Comparison of ENCODE assay signal across 21 cellular contexts in the genomic region with DNA sequence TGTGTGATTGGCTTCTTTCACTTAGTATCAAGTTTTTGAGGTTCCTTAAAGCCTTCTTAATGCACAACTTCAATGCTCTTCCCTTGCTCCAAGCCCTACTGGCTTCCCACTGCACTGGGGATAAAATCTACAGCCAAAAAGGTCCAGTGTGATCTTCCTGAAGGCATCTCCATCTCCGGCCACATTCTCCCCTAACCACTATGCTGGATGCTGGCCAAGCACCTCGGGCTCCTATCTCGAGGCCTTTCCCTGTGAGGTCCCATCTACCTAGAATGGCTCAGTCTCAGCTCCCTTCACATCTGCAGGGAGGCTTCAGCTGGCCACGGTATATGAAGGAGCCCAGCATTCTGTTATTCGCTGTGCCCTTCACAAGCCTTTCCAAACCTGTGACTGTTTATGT. TPM values are rescaled to one million over a fixed set of nuclear protein-coding genes. Genes with fewer than 3 reads are reported as not detected.
A peak's percentile ranks its signal among the peaks of the same experiment; 100 is the strongest.
DNase-seq lines count a peak whose midpoint lies in the region; ATAC-seq, FAIRE-seq and TF ChIP-seq lines count a peak whose summit lies in the region.
"Had no signal": no experiment of that assay in that cellular context is flagged by ENCODE, and none has a peak within 500 bp of the region (broad histone marks: within the 10 kb centered on the region; RNA-seq: fewer than 3 reads in every experiment).

No MANE protein-coding gene starts in this region.

- peaks cover 11% of the 10 kb centered on the region for H3K4me1 ChIP-seq in HEK293 (ENCODE audit: control insufficient read depth, insufficient read depth, low read length)
- H3K4me1 ChIP-seq in sigmoid colon, result peaks cover 0 to 65% (median 63%) of the 10 kb centered on the region in 4 donors
- H3K4me1 ChIP-seq: Caco-2 had no signal

- FAIRE-seq in H54 (lab: Jason Lieb, UNC), result no peak
- FAIRE-seq: A549, GM12892, HTR-8/SVneo had no signal

- no peak for TF ChIP-seq POLR2A in sigmoid colon (IDR thresholded peaks at IDR 0.05)
- no peak for TF ChIP-seq POLR2A in H54 (IDR thresholded peaks at IDR 0.05; ENCODE audit: low read depth, low read length)

- TF ChIP-seq EP300 in sigmoid colon (IDR thresholded peaks at IDR 0.05), result no peak

- intact Hi-C loops in sigmoid colon (cut with DNase I), result no loop called here

- DNase-seq in NCI-H345 (lab: John Stamatoyannopoulos, UW), result peak; percentile 48
- DNase-seq in NCI-H345 treated with DMSO at 0.1 percent for 48 hours (lab: John Stamatoyannopoulos, UW; ENCODE audit: unreplicated experiment), result no peak
- DNase-seq in sigmoid colon, result no peak
- DNase-seq in NCI-H1694 (lab: John Stamatoyannopoulos, UW), result no peak
- no peak for DNase-seq in H54 (ENCODE audit: insufficient read length, low spot score)
- DNase-seq: Caco-2, GDM1, KBM-7, MG63, NCI-H1105, NCI-H187 treated with DMSO at 0.1 percent for 48 hours, NCI-H446, NCI-H82, T-helper 1 cell had no signal

- H3K27me3 ChIP-seq in sigmoid colon, result no peaks in the 10 kb centered on the region
- H3K27me3 ChIP-seq: MG63 had no signal

- ATAC-seq in SK-N-SH treated with all-trans-retinoic acid at 6 μM for 48 hours, result peak; percentile 11; the same call in 2 of the 3 replicates
- ATAC-seq: A549 had no signal

- no peaks in the 10 kb centered on the region for H3K36me3 ChIP-seq in HEK293 (ENCODE audit: control insufficient read depth in 2 of 2, insufficient read depth in 1 of 2, low read length in 2 of 2)
- H3K36me3 ChIP-seq in sigmoid colon, result no peaks in the 10 kb centered on the region
- H3K36me3 ChIP-seq: MG63 had no signal

- H3K9me3 ChIP-seq in HEK293 (ENCODE audit: control insufficient read depth, insufficient read depth, low read depth, low read length) (no peaks in the 10 kb centered on the region), sigmoid colon (no peaks in the 10 kb centered on the region)
- H3K9me3 ChIP-seq: A549, Caco-2, MG63 had no signal

- CTCF ChIA-PET in HEK293 (lab: Yijun Ruan, JAX), result interaction anchor here (2.2 kb wide), 1 partner anchor 12 kb away, joined by 5 read pairs; no protein-coding TSS in a partner anchor

- WGBS in sigmoid colon, 2 donors, result 65 to 72% methylated on average over 5 of the region's 5 CpGs

- no peak overlapping the region for H3K4me3 ChIP-seq in HEK293 (ENCODE audit: low read depth, low read length)
- no peak overlapping the region for H3K4me3 ChIP-seq in sigmoid colon
- H3K4me3 ChIP-seq: A549, MG63 had no signal

- TF ChIP-seq CTCF in HEK293 (tag by site-specific recombination; IDR thresholded peaks at IDR 0.05), result no peak
- no peak for TF ChIP-seq CTCF in sigmoid colon (IDR thresholded peaks at IDR 0.05)

- POLR2A ChIA-PET in HEK293 (lab: Yijun Ruan, JAX), result no interaction called here

- H3K27ac ChIP-seq in HEK293 (ENCODE audit: extremely low read depth, low read depth, low read length) (no peak overlapping the region), sigmoid colon (peak overlapping the region in 3 of 4 donors; percentile 46 to 90 (median 83))
- H3K27ac ChIP-seq: A549, RWPE1 had no signal

TF ChIP-seq in HEK293, 187 proteins besides CTCF, POLR2A, EP300 and RAD21:
- no peak for TF ChIP-seq ZNF596 (tag by site-specific recombination; IDR thresholded peaks at IDR 0.05)
- TF ChIP-seq ZNF292 (tag by site-specific recombination; IDR thresholded peaks at IDR 0.05; ENCODE audit: borderline replicate concordance, low read depth), result no peak
- TF ChIP-seq, protein P1, sequence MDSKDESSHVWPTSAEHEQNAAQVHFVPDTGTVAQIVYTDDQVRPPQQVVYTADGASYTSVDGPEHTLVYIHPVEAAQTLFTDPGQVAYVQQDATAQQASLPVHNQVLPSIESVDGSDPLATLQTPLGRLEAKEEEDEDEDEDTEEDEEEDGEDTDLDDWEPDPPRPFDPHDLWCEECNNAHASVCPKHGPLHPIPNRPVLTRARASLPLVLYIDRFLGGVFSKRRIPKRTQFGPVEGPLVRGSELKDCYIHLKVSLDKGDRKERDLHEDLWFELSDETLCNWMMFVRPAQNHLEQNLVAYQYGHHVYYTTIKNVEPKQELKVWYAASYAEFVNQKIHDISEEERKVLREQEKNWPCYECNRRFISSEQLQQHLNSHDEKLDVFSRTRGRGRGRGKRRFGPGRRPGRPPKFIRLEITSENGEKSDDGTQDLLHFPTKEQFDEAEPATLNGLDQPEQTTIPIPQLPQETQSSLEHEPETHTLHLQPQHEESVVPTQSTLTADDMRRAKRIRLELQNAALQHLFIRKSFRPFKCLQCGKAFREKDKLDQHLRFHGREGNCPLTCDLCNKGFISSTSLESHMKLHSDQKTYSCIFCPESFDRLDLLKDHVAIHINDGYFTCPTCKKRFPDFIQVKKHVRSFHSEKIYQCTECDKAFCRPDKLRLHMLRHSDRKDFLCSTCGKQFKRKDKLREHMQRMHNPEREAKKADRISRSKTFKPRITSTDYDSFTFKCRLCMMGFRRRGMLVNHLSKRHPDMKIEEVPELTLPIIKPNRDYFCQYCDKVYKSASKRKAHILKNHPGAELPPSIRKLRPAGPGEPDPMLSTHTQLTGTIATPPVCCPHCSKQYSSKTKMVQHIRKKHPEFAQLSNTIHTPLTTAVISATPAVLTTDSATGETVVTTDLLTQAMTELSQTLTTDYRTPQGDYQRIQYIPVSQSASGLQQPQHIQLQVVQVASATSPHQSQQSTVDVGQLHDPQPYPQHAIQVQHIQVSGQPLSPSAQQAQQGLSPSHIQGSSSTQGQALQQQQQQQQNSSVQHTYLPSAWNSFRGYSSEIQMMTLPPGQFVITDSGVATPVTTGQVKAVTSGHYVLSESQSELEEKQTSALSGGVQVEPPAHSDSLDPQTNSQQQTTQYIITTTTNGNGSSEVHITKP (tag by site-specific recombination; IDR thresholded peaks at IDR 0.05), result peak; percentile 25; the same call in 1 of the 2 replicates
- no peak for TF ChIP-seq SP3 (tag by site-specific recombination; IDR thresholded peaks at IDR 0.05)
- TF ChIP-seq KLF16 (tag by site-specific recombination; IDR thresholded peaks at IDR 0.05), result no peak

TF ChIP-seq in SK-N-SH treated with all-trans-retinoic acid at 6 μM for 48 hours, 23 proteins besides CTCF, POLR2A, EP300 and RAD21 (continues in another document):
- TF ChIP-seq TOX (CRISPR knock-in tag; IDR thresholded peaks at IDR 0.05; ENCODE audit: borderline replicate concordance), result no peak
- TF ChIP-seq ZNF70 (CRISPR knock-in tag; IDR thresholded peaks at IDR 0.05), result no peak
- no peak for TF ChIP-seq OSR1 (CRISPR knock-in tag; IDR thresholded peaks at IDR 0.05)
- TF ChIP-seq, protein P2, sequence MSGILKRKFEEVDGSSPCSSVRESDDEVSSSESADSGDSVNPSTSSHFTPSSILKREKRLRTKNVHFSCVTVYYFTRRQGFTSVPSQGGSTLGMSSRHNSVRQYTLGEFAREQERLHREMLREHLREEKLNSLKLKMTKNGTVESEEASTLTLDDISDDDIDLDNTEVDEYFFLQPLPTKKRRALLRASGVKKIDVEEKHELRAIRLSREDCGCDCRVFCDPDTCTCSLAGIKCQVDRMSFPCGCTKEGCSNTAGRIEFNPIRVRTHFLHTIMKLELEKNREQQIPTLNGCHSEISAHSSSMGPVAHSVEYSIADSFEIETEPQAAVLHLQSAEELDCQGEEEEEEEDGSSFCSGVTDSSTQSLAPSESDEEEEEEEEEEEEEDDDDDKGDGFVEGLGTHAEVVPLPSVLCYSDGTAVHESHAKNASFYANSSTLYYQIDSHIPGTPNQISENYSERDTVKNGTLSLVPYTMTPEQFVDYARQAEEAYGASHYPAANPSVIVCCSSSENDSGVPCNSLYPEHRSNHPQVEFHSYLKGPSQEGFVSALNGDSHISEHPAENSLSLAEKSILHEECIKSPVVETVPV (CRISPR knock-in tag; IDR thresholded peaks at IDR 0.05), result no peak
- TF ChIP-seq SNAI2 (CRISPR knock-in tag; IDR thresholded peaks at IDR 0.05), result no peak
- no peak for TF ChIP-seq ZFP3 (CRISPR knock-in tag; IDR thresholded peaks at IDR 0.05)
- no peak for TF ChIP-seq ZNF8 (CRISPR knock-in tag; IDR thresholded peaks at IDR 0.05)
- no peak for TF ChIP-seq ARNTL (CRISPR knock-in tag; IDR thresholded peaks at IDR 0.05; ENCODE audit: borderline replicate concordance, low read depth)
- TF ChIP-seq BACH2 (CRISPR knock-in tag; IDR thresholded peaks at IDR 0.05; ENCODE audit: borderline replicate concordance), result no peak
- TF ChIP-seq, protein P3, sequence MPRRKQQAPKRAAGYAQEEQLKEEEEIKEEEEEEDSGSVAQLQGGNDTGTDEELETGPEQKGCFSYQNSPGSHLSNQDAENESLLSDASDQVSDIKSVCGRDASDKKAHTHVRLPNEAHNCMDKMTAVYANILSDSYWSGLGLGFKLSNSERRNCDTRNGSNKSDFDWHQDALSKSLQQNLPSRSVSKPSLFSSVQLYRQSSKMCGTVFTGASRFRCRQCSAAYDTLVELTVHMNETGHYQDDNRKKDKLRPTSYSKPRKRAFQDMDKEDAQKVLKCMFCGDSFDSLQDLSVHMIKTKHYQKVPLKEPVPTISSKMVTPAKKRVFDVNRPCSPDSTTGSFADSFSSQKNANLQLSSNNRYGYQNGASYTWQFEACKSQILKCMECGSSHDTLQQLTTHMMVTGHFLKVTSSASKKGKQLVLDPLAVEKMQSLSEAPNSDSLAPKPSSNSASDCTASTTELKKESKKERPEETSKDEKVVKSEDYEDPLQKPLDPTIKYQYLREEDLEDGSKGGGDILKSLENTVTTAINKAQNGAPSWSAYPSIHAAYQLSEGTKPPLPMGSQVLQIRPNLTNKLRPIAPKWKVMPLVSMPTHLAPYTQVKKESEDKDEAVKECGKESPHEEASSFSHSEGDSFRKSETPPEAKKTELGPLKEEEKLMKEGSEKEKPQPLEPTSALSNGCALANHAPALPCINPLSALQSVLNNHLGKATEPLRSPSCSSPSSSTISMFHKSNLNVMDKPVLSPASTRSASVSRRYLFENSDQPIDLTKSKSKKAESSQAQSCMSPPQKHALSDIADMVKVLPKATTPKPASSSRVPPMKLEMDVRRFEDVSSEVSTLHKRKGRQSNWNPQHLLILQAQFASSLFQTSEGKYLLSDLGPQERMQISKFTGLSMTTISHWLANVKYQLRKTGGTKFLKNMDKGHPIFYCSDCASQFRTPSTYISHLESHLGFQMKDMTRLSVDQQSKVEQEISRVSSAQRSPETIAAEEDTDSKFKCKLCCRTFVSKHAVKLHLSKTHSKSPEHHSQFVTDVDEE (CRISPR knock-in tag; IDR thresholded peaks at IDR 0.05), result no peak
- TF ChIP-seq CSDC2 (CRISPR knock-in tag; IDR thresholded peaks at IDR 0.05), result no peak
- TF ChIP-seq GLIS3 (CRISPR knock-in tag; IDR thresholded peaks at IDR 0.05), result no peak
- no peak for TF ChIP-seq ZFP30 (CRISPR knock-in tag; IDR thresholded peaks at IDR 0.05)
- no peak for TF ChIP-seq PPARA (CRISPR knock-in tag; IDR thresholded peaks at IDR 0.05; ENCODE audit: borderline replicate concordance)
- TF ChIP-seq ZC3H10 (CRISPR knock-in tag; IDR thresholded peaks at IDR 0.05), result no peak

RNA-seq across cellular contexts. Expression of a gene that starts 48.1 kb away (rescaled TPM):
- 10 to 100 TPM; 12.8 to 16.8 (median 14.4) TPM for total RNA-seq in sigmoid colon
- 10 to 100 TPM in 2 of 3 donors, 1 to 10 TPM in 1; 6.0 to 17.4 (median 15.3) TPM for polyA plus RNA-seq in sigmoid colon
- polyA plus RNA-seq: CD14-positive monocyte had no signal
